ENCODE assay signal across 9 cellular contexts in the genomic region with DNA sequence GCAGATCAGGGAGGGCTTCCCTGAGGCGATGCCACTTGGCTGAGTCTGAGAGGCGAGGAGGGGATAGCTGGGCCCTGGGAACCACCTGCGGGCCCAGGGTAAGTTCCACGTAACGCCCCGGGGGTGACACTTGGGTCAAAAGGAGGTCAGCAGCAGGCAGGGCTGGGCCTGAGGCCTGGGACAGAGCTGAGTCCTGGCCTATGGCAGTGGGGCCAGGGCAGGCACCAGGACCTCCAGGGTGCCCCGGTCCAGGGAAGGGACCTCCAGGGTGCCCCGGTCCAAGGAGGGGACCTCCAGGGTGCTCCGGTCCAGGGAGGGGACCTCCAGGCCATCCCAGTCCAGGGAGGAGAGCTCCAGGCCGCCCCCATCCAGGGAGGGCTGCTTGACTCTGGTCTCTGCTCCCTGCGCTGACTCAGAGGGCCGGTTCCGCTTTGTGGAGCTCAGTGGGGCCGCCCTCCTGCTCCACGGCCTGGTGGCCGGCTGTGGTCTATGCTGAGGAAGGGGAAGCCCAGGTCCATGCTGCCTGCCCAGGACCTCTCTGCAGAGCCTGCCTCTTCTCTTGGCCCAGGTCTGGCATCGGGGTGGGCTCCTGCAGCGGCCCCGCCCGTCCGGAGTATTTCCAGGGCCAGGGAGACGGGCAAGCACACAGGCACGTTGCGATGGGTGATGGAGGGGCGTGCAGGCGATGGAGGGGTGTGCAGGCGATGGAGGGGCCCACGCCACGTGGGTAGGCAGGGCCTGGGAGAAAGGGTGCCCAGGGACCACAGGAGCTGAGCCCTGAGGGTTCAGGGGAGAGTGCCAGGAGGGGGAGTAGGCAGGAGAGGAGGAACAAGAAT. TPM values are rescaled to one million over a fixed set of nuclear protein-coding genes. Genes with fewer than 3 reads are reported as not detected.
DNase-seq lines count a peak whose midpoint lies in the region; ATAC-seq, FAIRE-seq and TF ChIP-seq lines count a peak whose summit lies in the region.
"Had no signal": no experiment of that assay in that cellular context is flagged by ENCODE, and none has a peak within 500 bp of the region (broad histone marks: within the 10 kb centered on the region; RNA-seq: fewer than 3 reads in every experiment).

No MANE protein-coding gene starts in this region.

- H2AFZ ChIP-seq in endothelial cell of umbilical vein (ENCODE audit: low read depth, low read length) (peak overlapping the region; percentile 20), neural progenitor cell (replicated peaks) (no peak overlapping the region)

- TF ChIP-seq POLR2A in endothelial cell of umbilical vein (IDR thresholded peaks at IDR 0.05; ENCODE audit: low read depth, low read length) = no peak

- H3K79me2 ChIP-seq in endothelial cell of umbilical vein (ENCODE audit: control insufficient read depth, insufficient read depth, low read length) (no peaks in the 10 kb centered on the region), neural progenitor cell (ENCODE audit: low read depth) (no peaks in the 10 kb centered on the region)

- H4K20me1 ChIP-seq in endothelial cell of umbilical vein (replicated peaks; ENCODE audit: control insufficient read depth, extremely low read depth, insufficient read depth, low read length) (no peaks in the 10 kb centered on the region), neural progenitor cell (ENCODE audit: low read depth) (no peaks in the 10 kb centered on the region)

- H3K27ac ChIP-seq in endothelial cell of umbilical vein (ENCODE audit: insufficient read depth, low read depth, low read length) (peak overlapping the region; percentile 82), neural progenitor cell (no peak overlapping the region), foreskin keratinocyte (no peak overlapping the region)

- H3K9me3 Mint-ChIP-seq in neural progenitor cell = peaks cover 3% of the 10 kb centered on the region
- H3K9me3 Mint-ChIP-seq: CD8-positive, alpha-beta T cell had no signal

- H3F3A ChIP-seq in neural progenitor cell (ENCODE audit: low read depth) = no peaks in the 10 kb centered on the region

- no peaks in the 10 kb centered on the region for H3K36me3 Mint-ChIP-seq in neural progenitor cell
- H3K36me3 Mint-ChIP-seq: CD8-positive, alpha-beta T cell had no signal

- TSS peak; percentile 45 for BruUV-seq in endothelial cell of umbilical vein (replicated peaks; lab: Mats Ljungman, UMichigan)

- CTCF ChIA-PET in endothelial cell of umbilical vein (lab: Charles Lee) = interaction anchor here (0.6 to 4.9 kb wide), 20 partner anchors 10 to 418 kb away, joined by 3 to 194 read pairs (median 5); no protein-coding TSS in a partner anchor

- H3K4me1 ChIP-seq in endothelial cell of umbilical vein (ENCODE audit: control insufficient read depth, extremely low read depth, insufficient read depth, low read length) (peaks cover 31% of the 10 kb centered on the region), neural progenitor cell (peaks cover 6% of the 10 kb centered on the region), foreskin keratinocyte (peaks cover 4% of the 10 kb centered on the region)

- H3K9me3 ChIP-seq in endothelial cell of umbilical vein (replicated peaks; ENCODE audit: control insufficient read depth, insufficient read depth, low read length) = no peaks in the 10 kb centered on the region
- H3K9me3 ChIP-seq in neural progenitor cell (ENCODE audit: low read depth) = no peaks in the 10 kb centered on the region

- dilution Hi-C loops in endothelial cell of umbilical vein (cut with MboI; ENCODE audit: extremely low pct_ligation_motif_present, low sequenced_read_pairs) = no loop called here

- POLR2A ChIA-PET in endothelial cell of umbilical vein (lab: Charles Lee) = interaction anchor here (0.9 to 3.0 kb wide), 4 partner anchors 10 to 120 kb away, joined by 3 to 23 read pairs (median 6); no protein-coding TSS in a partner anchor

- H3K36me3 ChIP-seq in endothelial cell of umbilical vein (ENCODE audit: control insufficient read depth in 2 of 2, extremely low read depth in 1 of 2, insufficient read depth in 2 of 2, low read length in 2 of 2) = no peaks in the 10 kb centered on the region
- H3K36me3 ChIP-seq in neural progenitor cell = no peaks in the 10 kb centered on the region

- H3K4me3 ChIP-seq in endothelial cell of umbilical vein (replicated peaks in 1 of 3; ENCODE audit: insufficient read depth in 1 of 3, low read depth in 1 of 3, low read length in 3 of 3) (no peak overlapping the region), neural progenitor cell (no peak overlapping the region)

- H3K27me3 Mint-ChIP-seq in neural progenitor cell (ENCODE audit: insufficient read depth, low read depth) = peaks cover 24% of the 10 kb centered on the region

- no peak for ATAC-seq in GM21786 (IDR thresholded peaks at IDR 0.05; ENCODE audit: unreplicated experiment)
- no peak for ATAC-seq in foreskin keratinocyte
- ATAC-seq in GM21526 (IDR thresholded peaks at IDR 0.05; ENCODE audit: low FRiP score, unreplicated experiment) = no peak

- peak overlapping the region; percentile 85 for H3K27ac Mint-ChIP-seq in neural progenitor cell
- H3K27ac Mint-ChIP-seq: CD8-positive, alpha-beta T cell had no signal

- no peaks in the 10 kb centered on the region for H3K9me1 ChIP-seq in endothelial cell of umbilical vein (replicated peaks; ENCODE audit: control insufficient read depth, extremely low read depth, insufficient read depth, low read length)

- H3K9ac ChIP-seq in endothelial cell of umbilical vein (replicated peaks; ENCODE audit: extremely low read depth, insufficient read depth, low read length) (peak overlapping the region; percentile 28), neural progenitor cell (no peak overlapping the region)

- H3K27me3 ChIP-seq in endothelial cell of umbilical vein (ENCODE audit: control insufficient read depth in 2 of 2, insufficient read depth in 2 of 2, low read length in 2 of 2) (no peaks in the 10 kb centered on the region), neural progenitor cell (no peaks in the 10 kb centered on the region), foreskin keratinocyte (no peaks in the 10 kb centered on the region)

- H3K4me3 Mint-ChIP-seq in neural progenitor cell = no peak overlapping the region
- H3K4me3 Mint-ChIP-seq: CD8-positive, alpha-beta T cell had no signal

- FAIRE-seq in endothelial cell of umbilical vein (lab: Jason Lieb, UNC) = peak; percentile 93

- intact Hi-C loops in endothelial cell of umbilical vein (cut with micrococcal nuclease) = loop anchor here (1.0 to 5.0 kb wide), 8 partner anchors 10 to 679 kb away; partner anchors contain the start of genes GTSE1 and TTC38

- TF ChIP-seq CTCF in endothelial cell of umbilical vein (IDR thresholded peaks at IDR 0.05; ENCODE audit: extremely low read depth in 1 of 2, insufficient read depth in 1 of 2, low read depth in 1 of 2, low read length in 2 of 2) = peak in 1 of 2 donors; percentile 17
- no peak for TF ChIP-seq CTCF in neural progenitor cell (IDR thresholded peaks at IDR 0.05)
- no peak for TF ChIP-seq CTCF in foreskin keratinocyte (conservative IDR thresholded peaks at IDR 0.05)

- DNase-seq in AG08395 (ENCODE audit: low spot score) = peak; percentile 64
- peak; percentile 86 to 89 for DNase-seq in NOMO-1 (lab: John Stamatoyannopoulos, UW; ENCODE audit: unreplicated experiment in 2 of 2)
- DNase-seq in endothelial cell of umbilical vein (ENCODE audit: low read depth, low spot score) = peak; percentile 77
- no peak for DNase-seq in neural progenitor cell (ENCODE audit: low spot score)
- DNase-seq in NCI-H187 (lab: John Stamatoyannopoulos, UW) = no peak
- no peak for DNase-seq in foreskin keratinocyte

- H3K4me2 ChIP-seq in endothelial cell of umbilical vein (ENCODE audit: insufficient read depth, low read length) (peak overlapping the region; percentile 22), neural progenitor cell (no peak overlapping the region)

- peaks cover 8% of the 10 kb centered on the region for H3K4me1 Mint-ChIP-seq in neural progenitor cell

TF ChIP-seq in endothelial cell of umbilical vein, 7 proteins besides CTCF, POLR2A, EP300 and RAD21:
- TF ChIP-seq GATA2 (IDR thresholded peaks at IDR 0.05; ENCODE audit: insufficient read depth, insufficient read length, low read depth, low read length) (no peak), MYC (IDR thresholded peaks at IDR 0.05; ENCODE audit: low read depth, low read length) (no peak), EZH2 (IDR thresholded peaks at IDR 0.05; ENCODE audit: borderline replicate concordance, low read depth, low read length, severe bottlenecking) (no peak), MAX (IDR thresholded peaks at IDR 0.05; ENCODE audit: insufficient read depth, insufficient read length) (no peak), JUN (IDR thresholded peaks at IDR 0.05; ENCODE audit: borderline replicate concordance, insufficient read depth, insufficient read length, low read depth) (no peak), FOS (IDR thresholded peaks at IDR 0.05; ENCODE audit: borderline replicate concordance, insufficient read depth, low read length) (peak; percentile 74), POLR2AphosphoS5 (IDR thresholded peaks at IDR 0.05; ENCODE audit: insufficient read depth, low read depth, low read length) (peak; percentile 45)

RNA-seq across cellular contexts. Expression of gene WNT7B, which starts 19.5 kb away (rescaled TPM):
- not detected in 2 replicates for total RNA-seq in endothelial cell of umbilical vein
- polyA plus RNA-seq in endothelial cell of umbilical vein = not detected in 2 replicates
- not detected in 2 replicates for polyA plus RNA-seq in endothelial cell of umbilical vein (2011; cell fraction: cytosol; rRNA removed)
- not detected in 2 replicates for polyA plus RNA-seq in endothelial cell of umbilical vein (2011; cell fraction: nucleus; rRNA removed)
- not detected in 2 replicates for polyA plus RNA-seq in endothelial cell of umbilical vein (2012)
- not detected in 2 replicates for polyA minus RNA-seq in endothelial cell of umbilical vein
- polyA minus RNA-seq in endothelial cell of umbilical vein (2011; cell fraction: cytosol; rRNA and poly(A)+ RNA removed) = 5.2 TPM
- polyA minus RNA-seq in endothelial cell of umbilical vein (2011; cell fraction: nucleus; rRNA and poly(A)+ RNA removed) = not detected in 2 replicates
- total RNA-seq in neural progenitor cell (ENCODE audit: low replicate concordance) = 1.8 and 3.5 TPM in 2 replicates
- total RNA-seq in foreskin keratinocyte = 9.5 and 41.8 TPM in 2 replicates
- polyA plus RNA-seq in foreskin keratinocyte = 14.0 and 50.2 TPM in 2 replicates
- total RNA-seq: CD8-positive, alpha-beta T cell had no signal

Comparison
In these comparisons a context has a peak if more than half of its experiments do, and no peak if none do; other contexts are left out.
1. DNase-seq: peak in AG08395 (single experiment), NOMO-1 (2 of 2) and endothelial cell of umbilical vein (single experiment); none in neural progenitor cell (single experiment), NCI-H187 (0 of 2) and foreskin keratinocyte (0 of 2).